In genomic region chr12:19706936-19707335, GRCh38 we compare ENCODE assay signal across 19 cellular contexts.
DNase-seq lines count a peak whose midpoint lies in the region; ATAC-seq, FAIRE-seq and TF ChIP-seq lines count a peak whose summit lies in the region.
"Had no signal": no experiment of that assay in that cellular context is flagged by ENCODE, and none has a peak within 500 bp of the region (broad histone marks: within the 10 kb centered on the region; RNA-seq: fewer than 3 reads in every experiment).

No MANE protein-coding gene starts in this region.

- H3K4me2 ChIP-seq in astrocyte (ENCODE audit: low read length): no peak overlapping the region
- no peak overlapping the region for H3K4me2 ChIP-seq in neural progenitor cell
- H3K4me2 ChIP-seq: A549, BLaER1 had no signal

- H3K36me3 Mint-ChIP-seq in HFFc6 (ENCODE audit: low read depth) (peaks cover 27% of the 10 kb centered on the region), astrocyte (ENCODE audit: low read depth, unreplicated experiment) (no peaks in the 10 kb centered on the region), neural progenitor cell (no peaks in the 10 kb centered on the region)

- H3K4me3 ChIP-seq in AG10803 (ENCODE audit: low read length) (no peak overlapping the region), astrocyte (ENCODE audit: insufficient read depth, low read depth, low read length) (no peak overlapping the region), neural progenitor cell (no peak overlapping the region)
- H3K4me3 ChIP-seq: A549, BLaER1 had no signal

- H3K9ac ChIP-seq in astrocyte (ENCODE audit: low read length) (no peak overlapping the region), neural progenitor cell (no peak overlapping the region)
- H3K9ac ChIP-seq: BLaER1 had no signal

- H2AFZ ChIP-seq in astrocyte (ENCODE audit: low read depth, low read length): no peak overlapping the region
- no peak overlapping the region for H2AFZ ChIP-seq in neural progenitor cell (replicated peaks)

- H3K27me3 Mint-ChIP-seq in HFFc6 (ENCODE audit: insufficient read depth) (no peaks in the 10 kb centered on the region), astrocyte (ENCODE audit: low read depth, unreplicated experiment) (no peaks in the 10 kb centered on the region), neural progenitor cell (ENCODE audit: insufficient read depth, low read depth) (no peaks in the 10 kb centered on the region)

- no peaks in the 10 kb centered on the region for H4K20me1 ChIP-seq in astrocyte (ENCODE audit: insufficient read depth, low read length)
- H4K20me1 ChIP-seq in neural progenitor cell (ENCODE audit: low read depth): no peaks in the 10 kb centered on the region
- H4K20me1 ChIP-seq: BLaER1 had no signal

- no peaks in the 10 kb centered on the region for H3K9me3 ChIP-seq in astrocyte (ENCODE audit: insufficient read depth, low read depth, low read length)
- H3K9me3 ChIP-seq in neural progenitor cell (ENCODE audit: low read depth): no peaks in the 10 kb centered on the region

- DNase-seq in AG10803 (ENCODE audit: low read depth) (peak; percentile 37), HFFc6 (peak; percentile 23), astrocyte (ENCODE audit: low read depth) (peak; percentile 72), fibroblast of peridontal ligament (ENCODE audit: extremely low read depth) (peak; percentile 21), DMS 273 treated with DMSO at 0.1 percent for 48 hours (lab: John Stamatoyannopoulos, UW) (no peak), neural progenitor cell (ENCODE audit: low spot score) (no peak)
- DNase-seq: Calu3; CD8-positive, alpha-beta T cell; DMS53; DND-41; GF-D8; H9; KG1 had no signal

- peaks cover 33% of the 10 kb centered on the region for H3K9me3 Mint-ChIP-seq in HFFc6
- peaks cover 17% of the 10 kb centered on the region for H3K9me3 Mint-ChIP-seq in astrocyte (ENCODE audit: unreplicated experiment)
- H3K9me3 Mint-ChIP-seq in neural progenitor cell: peaks cover 18% of the 10 kb centered on the region

- no peak overlapping the region for H3K27ac ChIP-seq in astrocyte (ENCODE audit: low read depth, low read length)
- H3K27ac ChIP-seq in neural progenitor cell: no peak overlapping the region
- H3K27ac ChIP-seq: 22Rv1, A549, BLaER1 had no signal

- H3K27me3 ChIP-seq in astrocyte (ENCODE audit: insufficient read depth, low read length) (no peaks in the 10 kb centered on the region), neural progenitor cell (no peaks in the 10 kb centered on the region)
- H3K27me3 ChIP-seq: BLaER1 had no signal

- H3K36me3 ChIP-seq in astrocyte (ENCODE audit: insufficient read depth, low read length): no peaks in the 10 kb centered on the region
- no peaks in the 10 kb centered on the region for H3K36me3 ChIP-seq in neural progenitor cell
- H3K36me3 ChIP-seq: BLaER1 had no signal

- H3K4me1 ChIP-seq in astrocyte (ENCODE audit: insufficient read depth, low read length) (peaks cover 13% of the 10 kb centered on the region), neural progenitor cell (no peaks in the 10 kb centered on the region)
- H3K4me1 ChIP-seq: BLaER1 had no signal

- H3K79me2 ChIP-seq in astrocyte (ENCODE audit: insufficient read depth, low read length) (no peaks in the 10 kb centered on the region), neural progenitor cell (ENCODE audit: low read depth) (no peaks in the 10 kb centered on the region)

- TF ChIP-seq CTCF in AG10803 (conservative IDR thresholded peaks at IDR 0.05; ENCODE audit: low read length): no peak
- no peak for TF ChIP-seq CTCF in HFFc6 (IDR thresholded peaks at IDR 0.05)
- TF ChIP-seq CTCF in astrocyte (IDR thresholded peaks at IDR 0.05; ENCODE audit: insufficient read depth, low read depth, low read length): no peak
- no peak for TF ChIP-seq CTCF in neural progenitor cell (IDR thresholded peaks at IDR 0.05)

- H3K27ac Mint-ChIP-seq in HFFc6 (0 out of 2 replicates have a peak overlapping the region, but pooled peaks have one; percentile 27), astrocyte (ENCODE audit: unreplicated experiment) (no peak overlapping the region), neural progenitor cell (no peak overlapping the region)
- H3K27ac Mint-ChIP-seq: CD8-positive, alpha-beta T cell; H9 had no signal

- H3K4me3 Mint-ChIP-seq in HFFc6 (no peak overlapping the region), astrocyte (ENCODE audit: unreplicated experiment) (no peak overlapping the region), neural progenitor cell (no peak overlapping the region)
- H3K4me3 Mint-ChIP-seq: CD8-positive, alpha-beta T cell; H9 had no signal

- peaks cover 67% of the 10 kb centered on the region for H3K4me1 Mint-ChIP-seq in HFFc6 (ENCODE audit: low read depth)
- H3K4me1 Mint-ChIP-seq in astrocyte (ENCODE audit: low read depth, unreplicated experiment): peaks cover 27% of the 10 kb centered on the region
- no peaks in the 10 kb centered on the region for H3K4me1 Mint-ChIP-seq in neural progenitor cell

- no peaks in the 10 kb centered on the region for H3F3A ChIP-seq in neural progenitor cell (ENCODE audit: low read depth)

- ATAC-seq in HG02938 (IDR thresholded peaks at IDR 0.05; ENCODE audit: unreplicated experiment): no peak
- ATAC-seq: A549; CD8-positive, alpha-beta T cell had no signal

- no peak for FAIRE-seq in astrocyte (lab: Jason Lieb, UNC)
- FAIRE-seq: A549, H1, HTR-8/SVneo had no signal

Comparison
In these comparisons a context has a peak if more than half of its experiments do, and no peak if none do; other contexts are left out.
1. DNase-seq: peak in AG10803 (single experiment), HFFc6 (single experiment), astrocyte (single experiment) and fibroblast of peridontal ligament (single experiment); none in DMS 273 treated with DMSO at 0.1 percent for 48 hours (single experiment) and neural progenitor cell (single experiment).